Comparison of ENCODE assay signal across 7 cellular contexts in genomic region chr6:75884822-75885221, GRCh38.
"Had no signal": no experiment of that assay in that cellular context is flagged by ENCODE, and none has a peak within 500 bp of the region (broad histone marks: within the 10 kb centered on the region; RNA-seq: fewer than 3 reads in every experiment).

No MANE protein-coding gene starts in this region.

- ATAC-seq: GM23338 had no signal

- FAIRE-seq: H1, H54, HTR-8/SVneo had no signal

- DNase-seq: H9, HCEC 1CT, KBM-7 had no signal

- H2AFZ ChIP-seq: GM23338 had no signal

- H3K4me2 ChIP-seq: GM23338 had no signal

- H3K4me3 ChIP-seq: GM23338 had no signal
